ENCODE assay signal across 8 cellular contexts in the genomic region with DNA sequence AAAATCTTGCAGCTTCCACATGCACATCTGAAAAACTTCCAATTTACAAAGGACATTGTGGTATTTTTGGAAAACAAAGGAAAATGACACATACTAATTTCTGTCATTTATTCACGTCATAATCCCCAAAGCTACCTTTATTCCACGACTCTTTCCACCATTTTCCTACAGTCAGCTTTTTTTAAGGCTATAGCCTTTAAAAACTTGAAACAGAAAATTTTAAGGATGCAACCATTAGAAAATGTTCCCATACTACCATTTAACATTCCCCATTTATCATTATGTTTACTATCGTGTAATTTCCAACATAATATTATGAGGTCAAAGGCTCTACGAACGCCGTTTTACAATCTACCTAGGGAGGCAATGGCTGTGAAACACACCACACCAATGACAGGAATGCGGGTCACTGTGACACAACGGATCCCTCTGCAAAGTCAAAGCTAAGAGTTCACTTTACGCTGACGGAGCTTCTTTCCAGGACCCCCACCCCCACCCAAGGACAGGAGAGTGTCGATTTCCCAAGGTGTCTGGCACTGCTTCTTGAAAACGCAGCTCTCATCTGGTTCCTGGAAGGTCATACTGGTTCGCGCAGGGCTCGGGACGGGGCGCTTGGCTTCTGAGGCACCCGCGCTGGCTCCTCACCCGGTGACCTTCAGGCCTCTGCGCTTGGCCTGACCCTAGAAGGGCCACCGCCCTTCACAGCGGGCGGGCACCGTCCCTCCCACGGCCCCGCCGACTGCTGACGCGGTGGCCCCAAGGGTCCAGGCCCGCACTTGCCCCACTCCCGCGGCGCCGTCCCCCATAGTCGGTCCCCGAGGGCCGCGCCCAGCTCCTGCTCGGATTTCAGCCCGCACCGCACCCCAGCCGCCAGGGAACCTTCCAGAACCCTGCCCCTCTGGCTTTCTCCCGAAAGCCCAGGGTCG. TPM values are rescaled to one million over a fixed set of nuclear protein-coding genes. Genes with fewer than 3 reads are reported as not detected.
DNase-seq lines count a peak whose midpoint lies in the region; ATAC-seq and TF ChIP-seq lines count a peak whose summit lies in the region.

No MANE protein-coding gene starts in this region.

- no peaks in the 10 kb centered on the region for H3K9me3 Mint-ChIP-seq in CD4-positive, alpha-beta T cell
- peaks cover 3% of the 10 kb centered on the region for H3K9me3 Mint-ChIP-seq in progenitor cell of endocrine pancreas (ENCODE audit: low read depth)

- peak in 1 of 10 experiments; percentile 29 for DNase-seq in CD4-positive, alpha-beta T cell
- DNase-seq in adipocyte (ENCODE audit: low read depth) (peak; percentile 72), left cardiac atrium (peak; percentile 69), progenitor cell of endocrine pancreas (ENCODE audit: low spot score, unreplicated experiment) (no peak), foreskin melanocyte (no peak), H4 (ENCODE audit: low spot score) (no peak)

- CTCF ChIA-PET in CD4-positive, alpha-beta T cell (lab: Charles Lee) = interaction anchor here (0.6 to 2.6 kb wide), 4 partner anchors 9 to 860 kb away, joined by 3 to 7 read pairs (median 6); a partner anchor contains a TSS

- H3K4me3 ChIP-seq in adipocyte (ENCODE audit: low read length) = peak overlapping the region; percentile 82

- H3K27me3 ChIP-seq in CD4-positive, alpha-beta T cell (ENCODE audit: control insufficient read depth, insufficient read depth, low read length) = no peaks in the 10 kb centered on the region
- H3K27me3 ChIP-seq in adipocyte (replicated peaks; ENCODE audit: control insufficient read depth, insufficient read depth, low read length) = no peaks in the 10 kb centered on the region

- no peak for TF ChIP-seq CTCF in CD4-positive, alpha-beta T cell (IDR thresholded peaks at IDR 0.05)
- TF ChIP-seq CTCF in progenitor cell of endocrine pancreas (IDR thresholded peaks at IDR 0.05; ENCODE audit: unreplicated experiment) = no peak

- H3K9ac ChIP-seq in adipocyte (ENCODE audit: low read length) = peak overlapping the region; percentile 89

- peaks cover 24% of the 10 kb centered on the region for H3K4me1 ChIP-seq in adipocyte (ENCODE audit: control insufficient read depth, insufficient read depth, low read length)

- no peaks in the 10 kb centered on the region for H3K27me3 Mint-ChIP-seq in CD4-positive, alpha-beta T cell
- H3K27me3 Mint-ChIP-seq in progenitor cell of endocrine pancreas = peaks cover 3% of the 10 kb centered on the region

- ATAC-seq in CD4-positive, alpha-beta T cell (ENCODE audit: poor library complexity) = peak; percentile 45
- peak; percentile 36 for ATAC-seq in GM19452 (IDR thresholded peaks at IDR 0.05; ENCODE audit: unreplicated experiment)
- ATAC-seq in HG03565 (IDR thresholded peaks at IDR 0.05; ENCODE audit: unreplicated experiment) = peak; percentile 17
- peak; percentile 62 to 75 for ATAC-seq in left cardiac atrium

- POLR2A ChIA-PET in CD4-positive, alpha-beta T cell (lab: Charles Lee) = interaction anchor here (0.8 to 2.4 kb wide), 11 partner anchors 9 to 522 kb away, joined by 3 to 15 read pairs (median 4); a partner anchor contains a TSS

- H3K36me3 Mint-ChIP-seq in CD4-positive, alpha-beta T cell (ENCODE audit: low read depth) = no peaks in the 10 kb centered on the region
- H3K36me3 Mint-ChIP-seq in progenitor cell of endocrine pancreas (ENCODE audit: insufficient read depth) = no peaks in the 10 kb centered on the region

- H3K36me3 ChIP-seq in adipocyte (ENCODE audit: control insufficient read depth, insufficient read depth, low read length, severe bottlenecking) = no peaks in the 10 kb centered on the region

- peak overlapping the region; percentile 85 for H3K27ac Mint-ChIP-seq in CD4-positive, alpha-beta T cell
- H3K27ac Mint-ChIP-seq in progenitor cell of endocrine pancreas = peak overlapping the region; percentile 96

- peak overlapping the region; percentile 79 for H3K4me3 Mint-ChIP-seq in CD4-positive, alpha-beta T cell
- H3K4me3 Mint-ChIP-seq in progenitor cell of endocrine pancreas (ENCODE audit: low read depth) = peak overlapping the region; percentile 70

- peak overlapping the region; percentile 77 for H3K27ac ChIP-seq in CD4-positive, alpha-beta T cell (ENCODE audit: low read depth, low read length)

- intact Hi-C loops in CD4-positive, alpha-beta T cell (cut with DNase I, micrococcal nuclease) = loop anchor here in 1 of 2 experiments (2.0 to 10.0 kb wide), 8 partner anchors 53 to 883 kb away; a partner anchor contains a TSS
- intact Hi-C loops in left cardiac atrium (cut with DNase I) = no loop called here

- H3K4me1 Mint-ChIP-seq in CD4-positive, alpha-beta T cell (ENCODE audit: low read depth) = peaks cover 6% of the 10 kb centered on the region
- peaks cover 6% of the 10 kb centered on the region for H3K4me1 Mint-ChIP-seq in progenitor cell of endocrine pancreas (ENCODE audit: low read depth)

- no peaks in the 10 kb centered on the region for H3K9me3 ChIP-seq in CD4-positive, alpha-beta T cell (ENCODE audit: control insufficient read depth, low read length)
- no peaks in the 10 kb centered on the region for H3K9me3 ChIP-seq in adipocyte (ENCODE audit: control insufficient read depth, low read length)

RNA-seq across cellular contexts. Expression of a gene that starts 50.6 kb away (rescaled TPM):
- total RNA-seq in CD4-positive, alpha-beta T cell = 10 to 100 TPM; 10.4 to 12.7 TPM
- total RNA-seq in left cardiac atrium = 10 to 100 TPM; 19.2 to 30.7 TPM
- total RNA-seq in progenitor cell of endocrine pancreas = 14.6 and 18.2 TPM in 2 replicates
- total RNA-seq in H4 (2014; rRNA removed; shearing (Covaris generic)) = 9.1 and 13.3 TPM in 2 replicates

Comparison
In these comparisons a context has a peak if more than half of its experiments do, and no peak if none do; other contexts are left out.
1. ATAC-seq: peak in every context shown above with its lines; median percentile 68 in left cardiac atrium; 45 in CD4-positive, alpha-beta T cell; 36 in GM19452; 17 in HG03565.
2. DNase-seq: peak in adipocyte (single experiment) and left cardiac atrium (single experiment); none in progenitor cell of endocrine pancreas (single experiment), foreskin melanocyte (single experiment) and H4 (single experiment).